ENCODE assay signal across 1 cellular context in genomic region chr2:108620656-108621055, GRCh38.
TF ChIP-seq lines count a peak whose summit lies in the region.

No MANE protein-coding gene starts in this region.

TF ChIP-seq in GM12878, 131 proteins besides CTCF, POLR2A, EP300 and RAD21 (continued from another document):
- TF ChIP-seq PRDM15 (CRISPR knock-in tag; IDR thresholded peaks at IDR 0.05) (no peak), NR2C1 (IDR thresholded peaks at IDR 0.05) (no peak), ELK1 (IDR thresholded peaks at IDR 0.05; ENCODE audit: low read depth, low read length) (no peak), PML (IDR thresholded peaks at IDR 0.05; ENCODE audit: low read length) (no peak), MEF2B (IDR thresholded peaks at IDR 0.05; ENCODE audit: partially characterized antibody, poor library complexity, severe bottlenecking) (no peak), E4F1 (IDR thresholded peaks at IDR 0.05; ENCODE audit: borderline replicate concordance, partially characterized antibody) (no peak), JUNB (IDR thresholded peaks at IDR 0.05) (no peak), FOXK2 (IDR thresholded peaks at IDR 0.05) (no peak), HDAC2 (IDR thresholded peaks at IDR 0.05) (no peak), FOS (IDR thresholded peaks at IDR 0.05; ENCODE audit: borderline replicate concordance, extremely low read depth, insufficient read length) (no peak), IKZF1 (conservative IDR thresholded peaks at IDR 0.05) (no peak), TCF7 (IDR thresholded peaks at IDR 0.05; ENCODE audit: borderline replicate concordance) (no peak), DPF2 (IDR thresholded peaks at IDR 0.05) (no peak), MAX (IDR thresholded peaks at IDR 0.05; ENCODE audit: low read depth, low read length) (no peak), ETV6 (conservative IDR thresholded peaks at IDR 0.05 in 1 of 2, IDR thresholded peaks at IDR 0.05 in 1 of 2; ENCODE audit: borderline replicate concordance in 1 of 2, low read depth in 1 of 2) (no peak)
